In genomic region chr19:4744451-4745170, GRCh38 we compare ENCODE assay signal across 1 cellular context.
A peak's percentile ranks its signal among the peaks of the same experiment; 100 is the strongest.
TF ChIP-seq lines count a peak whose summit lies in the region.

No MANE protein-coding gene starts in this region.

TF ChIP-seq in endothelial cell of umbilical vein, 7 proteins besides CTCF, POLR2A, EP300 and RAD21:
- TF ChIP-seq JUN (IDR thresholded peaks at IDR 0.05; ENCODE audit: borderline replicate concordance, insufficient read depth, insufficient read length, low read depth) (peak; percentile 21), POLR2AphosphoS5 (IDR thresholded peaks at IDR 0.05; ENCODE audit: insufficient read depth, low read depth, low read length) (no peak), MYC (IDR thresholded peaks at IDR 0.05; ENCODE audit: low read depth, low read length) (no peak), GATA2 (IDR thresholded peaks at IDR 0.05; ENCODE audit: insufficient read depth, insufficient read length, low read depth, low read length) (no peak), EZH2 (IDR thresholded peaks at IDR 0.05; ENCODE audit: borderline replicate concordance, low read depth, low read length, severe bottlenecking) (no peak), FOS (IDR thresholded peaks at IDR 0.05; ENCODE audit: borderline replicate concordance, insufficient read depth, low read length) (peak; percentile 71), MAX (IDR thresholded peaks at IDR 0.05; ENCODE audit: insufficient read depth, insufficient read length) (no peak)
TF ChIP-seq in endothelial cell of umbilical vein: peak in this region for 2.
